ENCODE assay signal across 15 cellular contexts in the genomic region with DNA sequence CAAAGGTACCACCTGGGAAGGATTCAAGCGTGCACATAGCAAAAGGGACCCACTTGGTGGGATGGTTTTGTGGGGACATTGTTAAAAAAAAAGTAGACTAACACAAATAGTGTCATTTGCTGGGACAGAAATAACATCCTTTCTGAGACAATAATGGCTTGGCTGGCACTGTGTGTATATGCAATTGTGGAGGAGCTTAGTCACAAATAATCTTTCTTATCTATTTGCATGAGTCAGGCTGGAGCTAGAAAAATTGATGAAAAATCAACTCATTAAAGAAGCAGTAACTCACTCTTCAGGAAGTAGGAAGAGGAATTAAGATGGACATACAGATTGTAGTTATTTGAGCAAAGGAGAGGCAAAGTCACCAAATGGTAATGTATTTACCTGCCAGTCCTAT. TPM values are rescaled to one million over a fixed set of nuclear protein-coding genes. Genes with fewer than 3 reads are reported as not detected.
DNase-seq lines count a peak whose midpoint lies in the region; ATAC-seq and TF ChIP-seq lines count a peak whose summit lies in the region.
"Had no signal": no experiment of that assay in that cellular context is flagged by ENCODE, and none has a peak within 500 bp of the region (broad histone marks: within the 10 kb centered on the region; RNA-seq: fewer than 3 reads in every experiment).

No MANE protein-coding gene starts in this region.

- dilution Hi-C loops in mammary epithelial cell (cut with HindIII; ENCODE audit: low sequenced_read_pairs): no loop called here

- H3K9ac ChIP-seq in mammary epithelial cell (ENCODE audit: insufficient read depth, low read length): peak overlapping the region; percentile 89

- 88% methylated on average over 1 of the region's 1 CpG for WGBS in mammary epithelial cell (ENCODE audit: low coverage, missing lambda C conversion rate)
- WGBS in upper lobe of left lung, 2 donors: 88 to 91% methylated on average over 1 of the region's 1 CpG

- CTCF ChIA-PET in mammary epithelial cell (lab: Charles Lee; ENCODE audit: low non-redundant PET): no interaction called here

- DNase-seq in NCI-H226 (peak; percentile 65), mammary epithelial cell (peak; percentile 69), left colon (no peak), upper lobe of left lung (no peak), epidermal melanocyte (ENCODE audit: insufficient read length, low spot score) (no peak)
- DNase-seq: COR-L47; H7; naive thymus-derived CD8-positive, alpha-beta T cell; NCI-H1436 had no signal

- no peak overlapping the region for H3K4me3 ChIP-seq in mammary epithelial cell (replicated peaks in 1 of 3; ENCODE audit: insufficient read depth in 1 of 3, low read depth in 2 of 3, low read length in 3 of 3)
- H3K4me3 ChIP-seq in upper lobe of left lung: no peak overlapping the region
- H3K4me3 ChIP-seq: cardiac muscle cell, esophagus muscularis mucosa, thoracic aorta had no signal

- H3K4me2 ChIP-seq in mammary epithelial cell (ENCODE audit: insufficient read depth, low read depth, low read length): no peak overlapping the region

- H3K9me3 ChIP-seq in mammary epithelial cell (replicated peaks; ENCODE audit: insufficient read depth, low read length) (no peaks in the 10 kb centered on the region), upper lobe of left lung (no peaks in the 10 kb centered on the region)
- H3K9me3 ChIP-seq: esophagus muscularis mucosa, thoracic aorta had no signal

- intact Hi-C loops in mammary epithelial cell (cut with micrococcal nuclease): loop anchor here (5.0 to 10.0 kb wide), 2 partner anchors 37 to 175 kb away; no protein-coding TSS in a partner anchor
- intact Hi-C loops in left colon (cut with DNase I, micrococcal nuclease): no loop called here

- H3K36me3 ChIP-seq in mammary epithelial cell (ENCODE audit: insufficient read depth, low read length) (no peaks in the 10 kb centered on the region), upper lobe of left lung (no peaks in the 10 kb centered on the region)
- H3K36me3 ChIP-seq: cardiac muscle cell, esophagus muscularis mucosa, thoracic aorta had no signal

- peak overlapping the region; percentile 3 for H2AFZ ChIP-seq in mammary epithelial cell (ENCODE audit: low read depth, low read length)

- no TSS peak for BruUV-seq in mammary epithelial cell (replicated peaks; lab: Mats Ljungman, UMichigan)

- no peaks in the 10 kb centered on the region for H3K27me3 ChIP-seq in mammary epithelial cell (ENCODE audit: insufficient read depth, low read length)
- no peaks in the 10 kb centered on the region for H3K27me3 ChIP-seq in upper lobe of left lung
- H3K27me3 ChIP-seq: cardiac muscle cell, esophagus muscularis mucosa had no signal

- H3K4me1 ChIP-seq in mammary epithelial cell (ENCODE audit: insufficient read depth, low read length) (peaks cover 60% of the 10 kb centered on the region), upper lobe of left lung (peaks cover 0 to 20% (median 11%) of the 10 kb centered on the region in 4 donors)

- TF ChIP-seq CTCF in mammary epithelial cell (conservative IDR thresholded peaks at IDR 0.05 in 1 of 2, IDR thresholded peaks at IDR 0.05 in 1 of 2; ENCODE audit: extremely low read depth in 1 of 2, insufficient read depth in 1 of 2, low read depth in 1 of 2, low read length in 2 of 2): no peak
- no peak for TF ChIP-seq CTCF in upper lobe of left lung (IDR thresholded peaks at IDR 0.05)

- ATAC-seq in left colon (peak; percentile 63), upper lobe of left lung (ENCODE audit: low FRiP score in 2 of 2) (no peak), HG02610 (IDR thresholded peaks at IDR 0.05; ENCODE audit: unreplicated experiment) (no peak), GM19395 (IDR thresholded peaks at IDR 0.05; ENCODE audit: unreplicated experiment) (no peak)
- ATAC-seq: activated CD4-positive, CD25-positive, alpha-beta regulatory T cell treated with anti-CD3 and anti-CD28 coated beads, Interleukin-2, amount 50 U/mL, for 24 hours; naive thymus-derived CD8-positive, alpha-beta T cell had no signal

- no peaks in the 10 kb centered on the region for H4K20me1 ChIP-seq in mammary epithelial cell (ENCODE audit: insufficient read depth, low read length)

- TF ChIP-seq POLR2A in upper lobe of left lung (IDR thresholded peaks at IDR 0.05): no peak

- H3K79me2 ChIP-seq in mammary epithelial cell (ENCODE audit: insufficient read depth, low read length): peaks cover 6% of the 10 kb centered on the region

- no peak for TF ChIP-seq EP300 in upper lobe of left lung (IDR thresholded peaks at IDR 0.05)

- H3K27ac ChIP-seq in mammary epithelial cell (ENCODE audit: insufficient read depth, low read depth, low read length) (peak overlapping the region; percentile 99), upper lobe of left lung (peak overlapping the region; percentile 13 to 75 (median 50))
- H3K27ac ChIP-seq: cardiac muscle cell, esophagus muscularis mucosa had no signal

- in situ Hi-C loops in mammary epithelial cell (cut with MboI; ENCODE audit: low sequenced_read_pairs in 2 of 2): no loop called here

RNA-seq across cellular contexts. Expression of a gene that starts 29.5 kb away (rescaled TPM):
- total RNA-seq in mammary epithelial cell: 100 to 1,000 TPM; 186 to 461 TPM
- polyA plus RNA-seq in mammary epithelial cell: 162 TPM
- 233 TPM for polyA minus RNA-seq in mammary epithelial cell
- 10 to 100 TPM; 19.7 to 28.0 TPM for total RNA-seq in left colon
- 100 to 1,000 TPM in 1 of 6 donors, 10 to 100 TPM in 5; 52.6 to 124 (median 68.8) TPM for total RNA-seq in upper lobe of left lung
- total RNA-seq: H7; naive thymus-derived CD8-positive, alpha-beta T cell had no signal
- polyA plus RNA-seq: naive thymus-derived CD8-positive, alpha-beta T cell had no signal

Comparison
In these comparisons a context has a peak if more than half of its experiments do, and no peak if none do; other contexts are left out.
1. DNase-seq: peak in NCI-H226 (single experiment) and mammary epithelial cell (single experiment); none in left colon (0 of 2), upper lobe of left lung (0 of 2) and epidermal melanocyte (single experiment).